Comparison of ENCODE assay signal across 1 cellular context in the genomic region with DNA sequence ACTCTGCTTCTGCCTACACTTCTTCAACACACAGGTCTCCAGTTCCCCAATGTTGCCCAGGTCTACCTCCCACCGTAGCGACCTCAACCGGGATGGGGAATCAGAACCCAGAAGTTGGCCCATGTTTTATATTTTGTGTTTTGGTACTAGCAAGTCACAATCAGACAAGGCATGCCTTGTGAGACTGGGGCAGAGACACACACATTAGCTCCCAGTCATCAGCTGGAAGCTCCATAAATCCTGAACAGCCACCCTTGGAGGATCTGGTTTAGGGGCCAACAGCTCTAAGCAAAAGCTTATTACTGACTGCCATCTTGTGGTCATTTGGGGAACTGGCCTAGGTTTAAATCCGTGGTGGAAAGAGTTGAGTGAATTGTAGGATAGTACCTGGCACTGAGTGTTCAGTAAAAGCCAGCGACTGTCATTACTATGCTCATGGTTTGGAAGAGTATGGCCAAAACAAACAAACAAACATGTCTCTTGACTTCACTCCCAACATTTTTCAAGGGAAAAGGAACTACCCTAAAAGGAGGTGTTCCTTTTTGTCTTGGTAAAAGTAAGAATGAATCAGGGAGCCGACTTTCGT.
TF ChIP-seq lines count a peak whose summit lies in the region.

No MANE protein-coding gene starts in this region.

TF ChIP-seq in HepG2, 621 proteins besides CTCF, POLR2A, EP300 and RAD21 (continues in another document):
- peak; percentile 39 for TF ChIP-seq FOSL2 (CRISPR knock-in tag; IDR thresholded peaks at IDR 0.05)
- TF ChIP-seq, protein P1, sequence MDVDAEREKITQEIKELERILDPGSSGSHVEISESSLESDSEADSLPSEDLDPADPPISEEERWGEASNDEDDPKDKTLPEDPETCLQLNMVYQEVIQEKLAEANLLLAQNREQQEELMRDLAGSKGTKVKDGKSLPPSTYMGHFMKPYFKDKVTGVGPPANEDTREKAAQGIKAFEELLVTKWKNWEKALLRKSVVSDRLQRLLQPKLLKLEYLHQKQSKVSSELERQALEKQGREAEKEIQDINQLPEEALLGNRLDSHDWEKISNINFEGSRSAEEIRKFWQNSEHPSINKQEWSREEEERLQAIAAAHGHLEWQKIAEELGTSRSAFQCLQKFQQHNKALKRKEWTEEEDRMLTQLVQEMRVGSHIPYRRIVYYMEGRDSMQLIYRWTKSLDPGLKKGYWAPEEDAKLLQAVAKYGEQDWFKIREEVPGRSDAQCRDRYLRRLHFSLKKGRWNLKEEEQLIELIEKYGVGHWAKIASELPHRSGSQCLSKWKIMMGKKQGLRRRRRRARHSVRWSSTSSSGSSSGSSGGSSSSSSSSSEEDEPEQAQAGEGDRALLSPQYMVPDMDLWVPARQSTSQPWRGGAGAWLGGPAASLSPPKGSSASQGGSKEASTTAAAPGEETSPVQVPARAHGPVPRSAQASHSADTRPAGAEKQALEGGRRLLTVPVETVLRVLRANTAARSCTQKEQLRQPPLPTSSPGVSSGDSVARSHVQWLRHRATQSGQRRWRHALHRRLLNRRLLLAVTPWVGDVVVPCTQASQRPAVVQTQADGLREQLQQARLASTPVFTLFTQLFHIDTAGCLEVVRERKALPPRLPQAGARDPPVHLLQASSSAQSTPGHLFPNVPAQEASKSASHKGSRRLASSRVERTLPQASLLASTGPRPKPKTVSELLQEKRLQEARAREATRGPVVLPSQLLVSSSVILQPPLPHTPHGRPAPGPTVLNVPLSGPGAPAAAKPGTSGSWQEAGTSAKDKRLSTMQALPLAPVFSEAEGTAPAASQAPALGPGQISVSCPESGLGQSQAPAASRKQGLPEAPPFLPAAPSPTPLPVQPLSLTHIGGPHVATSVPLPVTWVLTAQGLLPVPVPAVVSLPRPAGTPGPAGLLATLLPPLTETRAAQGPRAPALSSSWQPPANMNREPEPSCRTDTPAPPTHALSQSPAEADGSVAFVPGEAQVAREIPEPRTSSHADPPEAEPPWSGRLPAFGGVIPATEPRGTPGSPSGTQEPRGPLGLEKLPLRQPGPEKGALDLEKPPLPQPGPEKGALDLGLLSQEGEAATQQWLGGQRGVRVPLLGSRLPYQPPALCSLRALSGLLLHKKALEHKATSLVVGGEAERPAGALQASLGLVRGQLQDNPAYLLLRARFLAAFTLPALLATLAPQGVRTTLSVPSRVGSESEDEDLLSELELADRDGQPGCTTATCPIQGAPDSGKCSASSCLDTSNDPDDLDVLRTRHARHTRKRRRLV (CRISPR knock-in tag; IDR thresholded peaks at IDR 0.05), result no peak
- TF ChIP-seq SAP130 (CRISPR knock-in tag; IDR thresholded peaks at IDR 0.05; ENCODE audit: low read depth), result peak; percentile 33; the same call in 1 of the 2 replicates
- TF ChIP-seq SOX5 (CRISPR knock-in tag; IDR thresholded peaks at IDR 0.05; ENCODE audit: borderline replicate concordance), result peak; percentile 40; the same call in 1 of the 2 replicates
- TF ChIP-seq RBM22 (optimal IDR thresholded peaks at IDR 0.05; ENCODE audit: low read length), result no peak
- TF ChIP-seq ZNF878 (CRISPR knock-in tag; IDR thresholded peaks at IDR 0.05), result no peak
- TF ChIP-seq, protein P2, sequence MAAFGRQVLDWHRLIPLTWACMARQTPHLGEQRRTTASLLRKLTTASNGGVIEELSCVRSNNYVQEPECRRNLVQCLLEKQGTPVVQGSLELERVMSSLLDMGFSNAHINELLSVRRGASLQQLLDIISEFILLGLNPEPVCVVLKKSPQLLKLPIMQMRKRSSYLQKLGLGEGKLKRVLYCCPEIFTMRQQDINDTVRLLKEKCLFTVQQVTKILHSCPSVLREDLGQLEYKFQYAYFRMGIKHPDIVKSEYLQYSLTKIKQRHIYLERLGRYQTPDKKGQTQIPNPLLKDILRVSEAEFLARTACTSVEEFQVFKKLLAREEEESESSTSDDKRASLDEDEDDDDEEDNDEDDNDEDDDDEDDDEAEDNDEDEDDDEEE (CRISPR knock-in tag; IDR thresholded peaks at IDR 0.05), result peak; percentile 72; the same call in 1 of the 2 replicates
- TF ChIP-seq, protein P3, sequence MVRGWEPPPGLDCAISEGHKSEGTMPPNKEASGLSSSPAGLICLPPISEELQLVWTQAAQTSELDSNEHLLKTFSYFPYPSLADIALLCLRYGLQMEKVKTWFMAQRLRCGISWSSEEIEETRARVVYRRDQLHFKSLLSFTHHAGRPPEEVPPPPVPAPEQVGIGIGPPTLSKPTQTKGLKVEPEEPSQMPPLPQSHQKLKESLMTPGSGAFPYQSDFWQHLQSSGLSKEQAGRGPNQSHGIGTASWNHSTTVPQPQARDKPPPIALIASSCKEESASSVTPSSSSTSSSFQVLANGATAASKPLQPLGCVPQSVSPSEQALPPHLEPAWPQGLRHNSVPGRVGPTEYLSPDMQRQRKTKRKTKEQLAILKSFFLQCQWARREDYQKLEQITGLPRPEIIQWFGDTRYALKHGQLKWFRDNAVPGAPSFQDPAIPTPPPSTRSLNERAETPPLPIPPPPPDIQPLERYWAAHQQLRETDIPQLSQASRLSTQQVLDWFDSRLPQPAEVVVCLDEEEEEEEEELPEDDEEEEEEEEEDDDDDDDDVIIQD (CRISPR knock-in tag; IDR thresholded peaks at IDR 0.05; ENCODE audit: low read depth), result 0 out of 2 replicates have a peak, but pooled peaks have one; percentile 33
- TF ChIP-seq BRCA1 (CRISPR knock-in tag; IDR thresholded peaks at IDR 0.05), result no peak
- TF ChIP-seq ZFX (CRISPR knock-in tag; IDR thresholded peaks at IDR 0.05; ENCODE audit: low read depth), result no peak; the same call in 1 of the 2 replicates
- TF ChIP-seq MED1 (CRISPR knock-in tag; IDR thresholded peaks at IDR 0.05), result no peak; the same call in 1 of the 2 replicates
- no peak for TF ChIP-seq SNAPC2 (CRISPR knock-in tag; IDR thresholded peaks at IDR 0.05)
- peak; percentile 99 for TF ChIP-seq SMC3 (IDR thresholded peaks at IDR 0.05; ENCODE audit: low read length)
- 0 out of 2 replicates have a peak, but pooled peaks have one; percentile 28 for TF ChIP-seq ELF3 (CRISPR knock-in tag; IDR thresholded peaks at IDR 0.05)
- peak; percentile 72; the same call in 1 of the 2 replicates for TF ChIP-seq EZH2 (conservative IDR thresholded peaks at IDR 0.05; ENCODE audit: low read depth, low read length)
- peak; percentile 46; the same call in 1 of the 2 replicates for TF ChIP-seq GATAD2A (CRISPR knock-in tag; IDR thresholded peaks at IDR 0.05)
- TF ChIP-seq, protein P4, sequence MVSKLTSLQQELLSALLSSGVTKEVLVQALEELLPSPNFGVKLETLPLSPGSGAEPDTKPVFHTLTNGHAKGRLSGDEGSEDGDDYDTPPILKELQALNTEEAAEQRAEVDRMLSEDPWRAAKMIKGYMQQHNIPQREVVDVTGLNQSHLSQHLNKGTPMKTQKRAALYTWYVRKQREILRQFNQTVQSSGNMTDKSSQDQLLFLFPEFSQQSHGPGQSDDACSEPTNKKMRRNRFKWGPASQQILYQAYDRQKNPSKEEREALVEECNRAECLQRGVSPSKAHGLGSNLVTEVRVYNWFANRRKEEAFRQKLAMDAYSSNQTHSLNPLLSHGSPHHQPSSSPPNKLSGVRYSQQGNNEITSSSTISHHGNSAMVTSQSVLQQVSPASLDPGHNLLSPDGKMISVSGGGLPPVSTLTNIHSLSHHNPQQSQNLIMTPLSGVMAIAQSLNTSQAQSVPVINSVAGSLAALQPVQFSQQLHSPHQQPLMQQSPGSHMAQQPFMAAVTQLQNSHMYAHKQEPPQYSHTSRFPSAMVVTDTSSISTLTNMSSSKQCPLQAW (CRISPR knock-in tag; IDR thresholded peaks at IDR 0.05), result 0 out of 2 replicates have a peak, but pooled peaks have one; percentile 30
- TF ChIP-seq TEAD3 (CRISPR knock-in tag; optimal IDR thresholded peaks at IDR 0.05; ENCODE audit: borderline replicate concordance), result peak; percentile 20
- TF ChIP-seq NBN (conservative IDR thresholded peaks at IDR 0.05), result no peak
- TF ChIP-seq, protein P5, sequence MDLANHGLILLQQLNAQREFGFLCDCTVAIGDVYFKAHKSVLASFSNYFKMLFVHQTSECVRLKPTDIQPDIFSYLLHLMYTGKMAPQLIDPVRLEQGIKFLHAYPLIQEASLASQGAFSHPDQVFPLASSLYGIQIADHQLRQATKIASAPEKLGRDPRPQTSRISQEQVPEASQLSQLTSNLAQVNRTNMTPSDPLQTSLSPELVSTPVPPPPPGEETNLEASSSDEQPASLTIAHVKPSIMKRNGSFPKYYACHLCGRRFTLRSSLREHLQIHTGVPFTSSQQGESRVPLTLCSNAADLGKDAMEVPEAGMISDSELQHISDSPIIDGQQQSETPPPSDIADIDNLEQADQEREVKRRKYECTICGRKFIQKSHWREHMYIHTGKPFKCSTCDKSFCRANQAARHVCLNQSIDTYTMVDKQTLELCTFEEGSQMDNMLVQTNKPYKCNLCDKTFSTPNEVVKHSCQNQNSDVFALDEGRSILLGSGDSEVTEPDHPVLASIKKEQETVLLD (CRISPR knock-in tag; IDR thresholded peaks at IDR 0.05; ENCODE audit: low read depth), result no peak
- peak; percentile 65; the same call in 1 of the 2 replicates for TF ChIP-seq SMAD3 (CRISPR knock-in tag; IDR thresholded peaks at IDR 0.05)
- TF ChIP-seq, protein P6, sequence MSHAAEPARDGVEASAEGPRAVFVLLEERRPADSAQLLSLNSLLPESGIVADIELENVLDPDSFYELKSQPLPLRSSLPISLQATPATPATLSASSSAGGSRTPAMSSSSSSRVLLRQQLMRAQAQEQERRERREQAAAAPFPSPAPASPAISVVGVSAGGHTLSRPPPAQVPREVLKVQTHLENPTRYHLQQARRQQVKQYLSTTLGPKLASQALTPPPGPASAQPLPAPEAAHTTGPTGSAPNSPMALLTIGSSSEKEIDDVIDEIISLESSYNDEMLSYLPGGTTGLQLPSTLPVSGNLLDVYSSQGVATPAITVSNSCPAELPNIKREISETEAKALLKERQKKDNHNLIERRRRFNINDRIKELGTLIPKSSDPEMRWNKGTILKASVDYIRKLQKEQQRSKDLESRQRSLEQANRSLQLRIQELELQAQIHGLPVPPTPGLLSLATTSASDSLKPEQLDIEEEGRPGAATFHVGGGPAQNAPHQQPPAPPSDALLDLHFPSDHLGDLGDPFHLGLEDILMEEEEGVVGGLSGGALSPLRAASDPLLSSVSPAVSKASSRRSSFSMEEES (CRISPR knock-in tag; IDR thresholded peaks at IDR 0.05), result peak; percentile 30; the same call in 1 of the 2 replicates
- no peak for TF ChIP-seq PCBP2 (optimal IDR thresholded peaks at IDR 0.05; ENCODE audit: low read depth, low read length, poor library complexity, severe bottlenecking)
- TF ChIP-seq, protein P7, sequence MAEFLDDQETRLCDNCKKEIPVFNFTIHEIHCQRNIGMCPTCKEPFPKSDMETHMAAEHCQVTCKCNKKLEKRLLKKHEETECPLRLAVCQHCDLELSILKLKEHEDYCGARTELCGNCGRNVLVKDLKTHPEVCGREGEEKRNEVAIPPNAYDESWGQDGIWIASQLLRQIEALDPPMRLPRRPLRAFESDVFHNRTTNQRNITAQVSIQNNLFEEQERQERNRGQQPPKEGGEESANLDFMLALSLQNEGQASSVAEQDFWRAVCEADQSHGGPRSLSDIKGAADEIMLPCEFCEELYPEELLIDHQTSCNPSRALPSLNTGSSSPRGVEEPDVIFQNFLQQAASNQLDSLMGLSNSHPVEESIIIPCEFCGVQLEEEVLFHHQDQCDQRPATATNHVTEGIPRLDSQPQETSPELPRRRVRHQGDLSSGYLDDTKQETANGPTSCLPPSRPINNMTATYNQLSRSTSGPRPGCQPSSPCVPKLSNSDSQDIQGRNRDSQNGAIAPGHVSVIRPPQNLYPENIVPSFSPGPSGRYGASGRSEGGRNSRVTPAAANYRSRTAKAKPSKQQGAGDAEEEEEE (CRISPR knock-in tag; IDR thresholded peaks at IDR 0.05; ENCODE audit: borderline replicate concordance), result peak; percentile 40; the same call in 1 of the 2 replicates
- peak; percentile 46; the same call in 1 of the 2 replicates for TF ChIP-seq IRF2 (CRISPR knock-in tag; IDR thresholded peaks at IDR 0.05)
- TF ChIP-seq, protein P8, sequence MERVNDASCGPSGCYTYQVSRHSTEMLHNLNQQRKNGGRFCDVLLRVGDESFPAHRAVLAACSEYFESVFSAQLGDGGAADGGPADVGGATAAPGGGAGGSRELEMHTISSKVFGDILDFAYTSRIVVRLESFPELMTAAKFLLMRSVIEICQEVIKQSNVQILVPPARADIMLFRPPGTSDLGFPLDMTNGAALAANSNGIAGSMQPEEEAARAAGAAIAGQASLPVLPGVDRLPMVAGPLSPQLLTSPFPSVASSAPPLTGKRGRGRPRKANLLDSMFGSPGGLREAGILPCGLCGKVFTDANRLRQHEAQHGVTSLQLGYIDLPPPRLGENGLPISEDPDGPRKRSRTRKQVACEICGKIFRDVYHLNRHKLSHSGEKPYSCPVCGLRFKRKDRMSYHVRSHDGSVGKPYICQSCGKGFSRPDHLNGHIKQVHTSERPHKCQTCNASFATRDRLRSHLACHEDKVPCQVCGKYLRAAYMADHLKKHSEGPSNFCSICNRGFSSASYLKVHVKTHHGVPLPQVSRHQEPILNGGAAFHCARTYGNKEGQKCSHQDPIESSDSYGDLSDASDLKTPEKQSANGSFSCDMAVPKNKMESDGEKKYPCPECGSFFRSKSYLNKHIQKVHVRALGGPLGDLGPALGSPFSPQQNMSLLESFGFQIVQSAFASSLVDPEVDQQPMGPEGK (CRISPR knock-in tag; IDR thresholded peaks at IDR 0.05), result no peak
- 0 out of 2 replicates have a peak, but pooled peaks have one; percentile 64 for TF ChIP-seq ZNF619 (CRISPR knock-in tag; IDR thresholded peaks at IDR 0.05)
- 0 out of 2 replicates have a peak, but pooled peaks have one; percentile 40 for TF ChIP-seq ZKSCAN1 (IDR thresholded peaks at IDR 0.05; ENCODE audit: low read length)
- peak; percentile 39; the same call in 1 of the 2 replicates for TF ChIP-seq ZNF614 (CRISPR knock-in tag; IDR thresholded peaks at IDR 0.05; ENCODE audit: borderline replicate concordance)
- TF ChIP-seq, protein P9, sequence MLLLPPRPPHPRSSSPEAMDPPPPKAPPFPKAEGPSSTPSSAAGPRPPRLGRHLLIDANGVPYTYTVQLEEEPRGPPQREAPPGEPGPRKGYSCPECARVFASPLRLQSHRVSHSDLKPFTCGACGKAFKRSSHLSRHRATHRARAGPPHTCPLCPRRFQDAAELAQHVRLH (CRISPR knock-in tag; IDR thresholded peaks at IDR 0.05; ENCODE audit: borderline replicate concordance, low read depth), result peak; percentile 41; the same call in 1 of the 2 replicates
- TF ChIP-seq, protein P10, sequence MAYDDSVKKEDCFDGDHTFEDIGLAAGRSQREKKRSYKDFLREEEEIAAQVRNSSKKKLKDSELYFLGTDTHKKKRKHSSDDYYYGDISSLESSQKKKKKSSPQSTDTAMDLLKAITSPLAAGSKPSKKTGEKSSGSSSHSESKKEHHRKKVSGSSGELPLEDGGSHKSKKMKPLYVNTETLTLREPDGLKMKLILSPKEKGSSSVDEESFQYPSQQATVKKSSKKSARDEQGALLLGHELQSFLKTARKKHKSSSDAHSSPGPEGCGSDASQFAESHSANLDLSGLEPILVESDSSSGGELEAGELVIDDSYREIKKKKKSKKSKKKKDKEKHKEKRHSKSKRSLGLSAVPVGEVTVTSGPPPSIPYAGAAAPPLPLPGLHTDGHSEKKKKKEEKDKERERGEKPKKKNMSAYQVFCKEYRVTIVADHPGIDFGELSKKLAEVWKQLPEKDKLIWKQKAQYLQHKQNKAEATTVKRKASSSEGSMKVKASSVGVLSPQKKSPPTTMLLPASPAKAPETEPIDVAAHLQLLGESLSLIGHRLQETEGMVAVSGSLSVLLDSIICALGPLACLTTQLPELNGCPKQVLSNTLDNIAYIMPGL (CRISPR knock-in tag; IDR thresholded peaks at IDR 0.05; ENCODE audit: borderline replicate concordance in 1 of 2, low read depth in 1 of 2), result peak in 1 of 2 experiments; percentile 63; a peak in 2 of 4 replicates
- TF ChIP-seq ERF (CRISPR knock-in tag; IDR thresholded peaks at IDR 0.05), result peak; percentile 62; the same call in 1 of the 2 replicates
- TF ChIP-seq MIER3 (CRISPR knock-in tag; IDR thresholded peaks at IDR 0.05; ENCODE audit: borderline replicate concordance), result 0 out of 2 replicates have a peak, but pooled peaks have one; percentile 37
- TF ChIP-seq ZNF331 (CRISPR knock-in tag; IDR thresholded peaks at IDR 0.05), result no peak
- 0 out of 2 replicates have a peak, but pooled peaks have one; percentile 20 for TF ChIP-seq NR2F6 (IDR thresholded peaks at IDR 0.05)
- no peak for TF ChIP-seq NR2F6 (CRISPR knock-in tag; IDR thresholded peaks at IDR 0.05)
- peak; percentile 25; the same call in 1 of the 2 replicates for TF ChIP-seq FOXA3 (CRISPR knock-in tag; IDR thresholded peaks at IDR 0.05)
- TF ChIP-seq ZNF879 (CRISPR knock-in tag; IDR thresholded peaks at IDR 0.05), result no peak
